In genomic region chr6:142566628-142567396, GRCh38 we compare ENCODE assay signal across 8 cellular contexts.
DNase-seq lines count a peak whose midpoint lies in the region; ATAC-seq lines count a peak whose summit lies in the region.

No MANE protein-coding gene starts in this region.

- H3K27ac Mint-ChIP-seq in activated CD4-positive, alpha-beta T cell treated with anti-CD3 and anti-CD28 coated beads, Interleukin-2, amount 10 ng/mL, durations not matched to agents 7 days and 5 days: no peak overlapping the region

- DNase-seq in activated gamma-delta T cell treated with Interleukin-2 at 50 U/mL for 16 hours (peak; percentile 44), activated gamma-delta T cell (lab: John Stamatoyannopoulos, UW) (no peak), NCI-H460 (ENCODE audit: extremely low read depth, low read depth) (peak; percentile 29), midbrain (lab: John Stamatoyannopoulos, UW) (peak; percentile 27)
- DNase-seq in activated CD4-positive, alpha-beta T cell treated with anti-CD3 and anti-CD28 coated beads, Interleukin-2, amount 10 ng/mL, durations not matched to agents 7 days and 5 days: peak; percentile 63
- DNase-seq in effector CD4-positive, alpha-beta T cell: peak; percentile 42
- peak; percentile 75 for DNase-seq in stimulated activated naive CD8-positive, alpha-beta T cell treated with anti-CD3 and anti-CD28 coated beads, Interleukin-15, Interleukin-2, amounts not matched to agents 100 U/mL and 50 U/mL, for 24 hours

- peak; percentile 46 for ATAC-seq in HG02884 (IDR thresholded peaks at IDR 0.05; ENCODE audit: unreplicated experiment)
- peak; percentile 45 for ATAC-seq in stimulated activated naive CD8-positive, alpha-beta T cell treated with anti-CD3 and anti-CD28 coated beads, Interleukin-15, Interleukin-2, amounts not matched to agents 100 U/mL and 50 U/mL, for 24 hours

- H3K36me3 Mint-ChIP-seq in activated CD4-positive, alpha-beta T cell treated with anti-CD3 and anti-CD28 coated beads, Interleukin-2, amount 10 ng/mL, durations not matched to agents 7 days and 5 days (ENCODE audit: low read depth): no peaks in the 10 kb centered on the region

- no peaks in the 10 kb centered on the region for H3K9me3 Mint-ChIP-seq in activated CD4-positive, alpha-beta T cell treated with anti-CD3 and anti-CD28 coated beads, Interleukin-2, amount 10 ng/mL, durations not matched to agents 7 days and 5 days

- H3K4me1 Mint-ChIP-seq in activated CD4-positive, alpha-beta T cell treated with anti-CD3 and anti-CD28 coated beads, Interleukin-2, amount 10 ng/mL, durations not matched to agents 7 days and 5 days: peaks cover 57% of the 10 kb centered on the region

- no peaks in the 10 kb centered on the region for H3K27me3 Mint-ChIP-seq in activated CD4-positive, alpha-beta T cell treated with anti-CD3 and anti-CD28 coated beads, Interleukin-2, amount 10 ng/mL, durations not matched to agents 7 days and 5 days

- POLR2A ChIA-PET in activated CD4-positive, alpha-beta T cell treated with anti-CD3 and anti-CD28 coated beads, Interleukin-2, amount 10 ng/mL, durations not matched to agents 7 days and 5 days (lab: Charles Lee): no interaction called here

- H3K4me3 Mint-ChIP-seq in activated CD4-positive, alpha-beta T cell treated with anti-CD3 and anti-CD28 coated beads, Interleukin-2, amount 10 ng/mL, durations not matched to agents 7 days and 5 days: no peak overlapping the region

- CTCF ChIA-PET in activated CD4-positive, alpha-beta T cell treated with anti-CD3 and anti-CD28 coated beads, Interleukin-2, amount 10 ng/mL, durations not matched to agents 7 days and 5 days (lab: Charles Lee): interaction anchor here (0.6 to 0.7 kb wide), 3 partner anchors 259 to 913 kb away, joined by 3 to 4 read pairs (median 3); no protein-coding TSS in a partner anchor
